Comparison of ENCODE assay signal across 1 cellular context in genomic region chr5:7927466-7928375, GRCh38.
TF ChIP-seq lines count a peak whose summit lies in the region.

No MANE protein-coding gene starts in this region.

TF ChIP-seq in H1, 55 proteins besides CTCF, POLR2A, EP300 and RAD21 (continued from another document):
- TF ChIP-seq SRF (IDR thresholded peaks at IDR 0.05; ENCODE audit: low read depth, low read length) (no peak), BACH1 (IDR thresholded peaks at IDR 0.05; ENCODE audit: low read length) (no peak), FOSL1 (IDR thresholded peaks at IDR 0.05; ENCODE audit: insufficient read depth, low read depth, low read length) (no peak)
